In genomic region chr13:113646376-113646775, GRCh38 we compare ENCODE assay signal across 22 cellular contexts. TPM values are rescaled to one million over a fixed set of nuclear protein-coding genes. Genes with fewer than 3 reads are reported as not detected.
DNase-seq lines count a peak whose midpoint lies in the region; ATAC-seq and TF ChIP-seq lines count a peak whose summit lies in the region.
"Had no signal": no experiment of that assay in that cellular context is flagged by ENCODE, and none has a peak within 500 bp of the region (broad histone marks: within the 10 kb centered on the region; RNA-seq: fewer than 3 reads in every experiment).

No MANE protein-coding gene starts in this region.

- H3K27ac Mint-ChIP-seq in osteocyte (ENCODE audit: unreplicated experiment) = peak overlapping the region; percentile 56
- H3K27ac Mint-ChIP-seq: stimulated activated memory B cell treated with anti-CD40 and anti-IgM and Interleukin-4, amounts not matched to agents 10 μg/mL and 1 μg/mL and 100 μg/mL, for 72 hours; T-helper 2 cell treated with Interferon-gamma antibody and Interleukin-4, amounts not matched to agents 5 μg/mL and 100 μg/mL, for 36 hours had no signal

- no peak overlapping the region for H3K4me3 Mint-ChIP-seq in osteocyte (ENCODE audit: unreplicated experiment)
- H3K4me3 Mint-ChIP-seq: stimulated activated memory B cell treated with anti-CD40 and anti-IgM and Interleukin-4, amounts not matched to agents 10 μg/mL and 1 μg/mL and 100 μg/mL, for 72 hours; T-helper 2 cell treated with Interferon-gamma antibody and Interleukin-4, amounts not matched to agents 5 μg/mL and 100 μg/mL, for 36 hours had no signal

- H3K27me3 Mint-ChIP-seq in osteocyte (ENCODE audit: unreplicated experiment) = no peaks in the 10 kb centered on the region
- H3K27me3 Mint-ChIP-seq: stimulated activated memory B cell treated with anti-CD40 and anti-IgM and Interleukin-4, amounts not matched to agents 10 μg/mL and 1 μg/mL and 100 μg/mL, for 72 hours had no signal

- ATAC-seq in HG03565 (IDR thresholded peaks at IDR 0.05; ENCODE audit: unreplicated experiment) = no peak
- ATAC-seq: stimulated activated memory B cell treated with anti-CD40 and anti-IgM and Interleukin-4, amounts not matched to agents 10 μg/mL and 1 μg/mL and 100 μg/mL, for 72 hours had no signal

- H3K36me3 Mint-ChIP-seq in osteocyte (ENCODE audit: unreplicated experiment) = peaks cover 9% of the 10 kb centered on the region

- H3K27ac ChIP-seq in caudate nucleus (ENCODE audit: low read depth, low read length) = no peak overlapping the region
- H3K27ac ChIP-seq: vagina had no signal

- peaks cover 4% of the 10 kb centered on the region for H3K9me3 Mint-ChIP-seq in osteocyte (ENCODE audit: unreplicated experiment)
- H3K9me3 Mint-ChIP-seq: stimulated activated memory B cell treated with anti-CD40 and anti-IgM and Interleukin-4, amounts not matched to agents 10 μg/mL and 1 μg/mL and 100 μg/mL, for 72 hours; T-helper 2 cell treated with Interferon-gamma antibody and Interleukin-4, amounts not matched to agents 5 μg/mL and 100 μg/mL, for 36 hours had no signal

- peaks cover 27% of the 10 kb centered on the region for H3K4me1 Mint-ChIP-seq in osteocyte (ENCODE audit: unreplicated experiment)

- DNase-seq in activated CD4-positive, CD25-positive, alpha-beta regulatory T cell treated with anti-CD3 and anti-CD28 coated beads, Interleukin-2, amount 50 U/mL, for 72 hours = peak; percentile 5
- DNase-seq in activated CD4-positive, CD25-positive, alpha-beta regulatory T cell (lab: John Stamatoyannopoulos, UW) = no peak
- peak; percentile 18 for DNase-seq in COR-L47 (lab: John Stamatoyannopoulos, UW)
- peak; percentile 86 to 87 for DNase-seq in SHP77 (lab: John Stamatoyannopoulos, UW)
- DNase-seq in osteocyte (ENCODE audit: extremely low spot score, unreplicated experiment) = no peak
- no peak for DNase-seq in caudate nucleus (lab: John Stamatoyannopoulos, UW)
- no peak for DNase-seq in occipital lobe (lab: John Stamatoyannopoulos, UW)
- DNase-seq: activated T-cell treated with anti-CD3 and anti-CD28 coated beads, Interleukin-2, amount 50 U/mL, for 48 hours; EL; hippocampal formation; MG63; NCI-H526 treated with DMSO at 0.1 percent for 48 hours; RPMI8226 had no signal

- TF ChIP-seq CTCF in osteocyte (IDR thresholded peaks at IDR 0.05) = no peak

RNA-seq across cellular contexts. Expression of gene ATP4B, which starts 11.6 kb away (rescaled TPM):
- total RNA-seq in osteocyte (not detected in 2 replicates), occipital lobe (not detected)
- total RNA-seq: fibroblast of lung, H1, mucosa of gallbladder, pancreas, skeletal muscle tissue, vagina had no signal

RNA-seq across cellular contexts. Expression of gene GRK1, which starts 20.6 kb away (rescaled TPM):
- total RNA-seq in osteocyte (0.24 TPM in 1 of 2 replicates, not detected in the other), occipital lobe (not detected)
- total RNA-seq: H1, mucosa of gallbladder, pancreas, skeletal muscle tissue, vagina had no signal

Comparison
In these comparisons a context has a peak if more than half of its experiments do, and no peak if none do; other contexts are left out.
1. DNase-seq: peak in activated CD4-positive, CD25-positive, alpha-beta regulatory T cell treated with anti-CD3 and anti-CD28 coated beads, Interleukin-2, amount 50 U/mL, for 72 hours (single experiment), COR-L47 (single experiment) and SHP77 (2 of 2); none in activated CD4-positive, CD25-positive, alpha-beta regulatory T cell (0 of 4), osteocyte (single experiment), caudate nucleus (0 of 61) and occipital lobe (single experiment).